Comparison of ENCODE assay signal across 8 cellular contexts in genomic region chrX:153609917-153610833, GRCh38. TPM values are rescaled to one million over a fixed set of nuclear protein-coding genes. Genes with fewer than 3 reads are reported as not detected.
DNase-seq lines count a peak whose midpoint lies in the region; ATAC-seq and TF ChIP-seq lines count a peak whose summit lies in the region.

No MANE protein-coding gene starts in this region.

- no peak for TF ChIP-seq POLR2A in adrenal gland (IDR thresholded peaks at IDR 0.05)

- H3K9me3 ChIP-seq in adrenal gland (replicated peaks in 1 of 3) (no peaks in the 10 kb centered on the region), psoas muscle (no peaks in the 10 kb centered on the region)

- intact Hi-C loops in adrenal gland (cut with DNase I) = loop anchor here in 1 of 2 donors (5.0 kb wide), 1 partner anchor 37 kb away; the partner anchor contains the start of gene DUSP9
- intact Hi-C loops in left ventricle myocardium superior (cut with micrococcal nuclease) = no loop called here
- intact Hi-C loops in psoas muscle (cut with DNase I) = loop anchor here (5.0 to 10.0 kb wide), 2 partner anchors 55 to 57 kb away; no protein-coding TSS in a partner anchor

- H3K27me3 ChIP-seq in adrenal gland = peaks cover 17% of the 10 kb centered on the region
- H3K27me3 ChIP-seq in psoas muscle (ENCODE audit: insufficient read depth in 3 of 3, low read length in 2 of 3) = peaks cover 0 to 27% (median 4%) of the 10 kb centered on the region in 3 donors

- H3K27ac ChIP-seq in adrenal gland (no peak overlapping the region), psoas muscle (no peak overlapping the region)

- no peaks in the 10 kb centered on the region for H3K4me1 ChIP-seq in adrenal gland (replicated peaks in 1 of 2)
- no peaks in the 10 kb centered on the region for H3K4me1 ChIP-seq in psoas muscle

- H3K36me3 ChIP-seq in adrenal gland (replicated peaks in 1 of 2) (no peaks in the 10 kb centered on the region), psoas muscle (ENCODE audit: insufficient read depth in 1 of 2, low read depth in 1 of 2) (no peaks in the 10 kb centered on the region)

- peak; percentile 42 to 75 (median 64) for TF ChIP-seq CTCF in adrenal gland (IDR thresholded peaks at IDR 0.05)
- TF ChIP-seq CTCF in psoas muscle (IDR thresholded peaks at IDR 0.05) = peak; percentile 70

- whole genome bisulfite sequencing in adrenal gland, 4 donors = 2 to 26% (median 15%) methylated on average over 11 to 63 of the region's 63 CpGs
- WGBS in psoas muscle, 3 donors = 1 to 26% (median 3%) methylated on average over 16 to 63 of the region's 63 CpGs

- ATAC-seq in left ventricle myocardium superior = peak; percentile 99
- peak; percentile 80 to 97 (median 92) for ATAC-seq in psoas muscle

- peak overlapping the region in 1 of 4 donors; percentile 42 for H3K4me3 ChIP-seq in adrenal gland
- H3K4me3 ChIP-seq in psoas muscle = peak overlapping the region; percentile 46

- DNase-seq in SHP77 (lab: John Stamatoyannopoulos, UW) (peak; percentile 24 to 61), SHP77 treated with DMSO at 0.1 percent for 48 hours (lab: John Stamatoyannopoulos, UW) (no peak), LHCN-M2 (ENCODE audit: low read depth) (peak; percentile 51), T follicular helper cell (ENCODE audit: low read depth) (peak; percentile 66), adrenal gland (peak; percentile 60 to 81 (median 69)), left ventricle myocardium superior (peak; percentile 87), psoas muscle (peak; percentile 78 to 87), ureter (ENCODE audit: low spot score) (peak; percentile 66)

RNA-seq across cellular contexts. Expression of gene CCNQ, which starts 11.2 kb away (rescaled TPM):
- 35.3 and 40.1 TPM in 2 replicates for total RNA-seq in LHCN-M2 (2014; rRNA removed)
- 33.3 TPM for polyA plus RNA-seq in LHCN-M2 (2012)
- 10 to 100 TPM; 13.2 to 36.7 (median 21.4) TPM for total RNA-seq in adrenal gland
- 10 to 100 TPM; 18.7 to 48.5 (median 38.1) TPM for polyA plus RNA-seq in adrenal gland
- total RNA-seq in left ventricle myocardium superior = 42.5 TPM
- 10 to 100 TPM; 17.0 to 34.3 (median 20.6) TPM for total RNA-seq in psoas muscle
- 10 to 100 TPM; 47.8 to 53.5 (median 48.6) TPM for polyA plus RNA-seq in psoas muscle
- 15.0 TPM for total RNA-seq in ureter

RNA-seq across cellular contexts. Expression of gene DUSP9, which starts 36.8 kb away (rescaled TPM):
- total RNA-seq in LHCN-M2 (2014; rRNA removed) = not detected in 2 replicates
- 0.02 TPM for polyA plus RNA-seq in LHCN-M2 (2012)
- under 1 TPM in 5 of 8 donors, not detected in 3; 0.11 to 0.28 (median 0.23) TPM for total RNA-seq in adrenal gland
- polyA plus RNA-seq in adrenal gland = not detected
- 0.10 TPM for total RNA-seq in left ventricle myocardium superior
- total RNA-seq in psoas muscle = not detected
- polyA plus RNA-seq in psoas muscle = not detected
- 2.7 TPM for total RNA-seq in ureter
